Comparison of ENCODE assay signal across 1 cellular context in the genomic region with DNA sequence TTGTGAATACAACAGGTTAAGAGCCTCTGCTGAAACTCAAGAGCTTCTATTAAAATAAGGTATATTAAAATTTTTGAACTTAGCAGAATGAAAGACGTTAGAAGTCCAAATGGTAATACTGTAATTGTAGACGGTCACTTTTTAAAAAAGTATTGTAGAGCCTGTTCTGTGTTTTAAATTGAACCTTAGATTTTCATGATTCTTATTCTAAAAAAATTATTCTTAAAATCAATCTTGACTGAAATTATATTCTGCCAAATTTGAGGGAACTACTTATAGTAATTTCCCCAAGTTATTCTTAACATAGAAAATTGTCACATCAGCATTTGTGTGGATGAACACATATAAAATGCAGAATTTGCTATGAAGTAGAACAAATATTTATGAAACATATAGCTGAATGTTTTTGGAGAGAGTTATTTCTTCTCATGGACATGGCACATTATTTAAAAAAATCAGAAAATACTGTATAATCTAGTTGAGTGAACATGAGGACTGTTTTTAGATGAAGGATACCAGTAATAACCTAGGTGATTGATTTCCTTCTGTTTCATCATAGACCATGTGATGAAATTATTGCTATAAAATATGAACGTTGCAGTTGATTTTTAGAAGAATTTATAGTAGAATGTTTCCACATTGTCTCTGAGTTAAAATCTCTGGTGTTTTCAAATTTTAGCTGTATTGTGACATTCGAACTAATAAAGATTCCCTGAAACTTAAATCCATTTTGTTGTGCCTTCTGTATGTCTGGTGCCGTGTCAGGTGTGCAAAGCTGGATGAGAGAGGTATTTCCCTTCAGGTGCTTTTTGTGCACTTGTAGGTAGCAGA.
TF ChIP-seq lines count a peak whose summit lies in the region.

No MANE protein-coding gene starts in this region.

TF ChIP-seq in HepG2, 621 proteins besides CTCF, POLR2A, EP300 and RAD21:
- no peak for TF ChIP-seq ZNF343 (CRISPR knock-in tag; IDR thresholded peaks at IDR 0.05)
- TF ChIP-seq, protein P1, sequence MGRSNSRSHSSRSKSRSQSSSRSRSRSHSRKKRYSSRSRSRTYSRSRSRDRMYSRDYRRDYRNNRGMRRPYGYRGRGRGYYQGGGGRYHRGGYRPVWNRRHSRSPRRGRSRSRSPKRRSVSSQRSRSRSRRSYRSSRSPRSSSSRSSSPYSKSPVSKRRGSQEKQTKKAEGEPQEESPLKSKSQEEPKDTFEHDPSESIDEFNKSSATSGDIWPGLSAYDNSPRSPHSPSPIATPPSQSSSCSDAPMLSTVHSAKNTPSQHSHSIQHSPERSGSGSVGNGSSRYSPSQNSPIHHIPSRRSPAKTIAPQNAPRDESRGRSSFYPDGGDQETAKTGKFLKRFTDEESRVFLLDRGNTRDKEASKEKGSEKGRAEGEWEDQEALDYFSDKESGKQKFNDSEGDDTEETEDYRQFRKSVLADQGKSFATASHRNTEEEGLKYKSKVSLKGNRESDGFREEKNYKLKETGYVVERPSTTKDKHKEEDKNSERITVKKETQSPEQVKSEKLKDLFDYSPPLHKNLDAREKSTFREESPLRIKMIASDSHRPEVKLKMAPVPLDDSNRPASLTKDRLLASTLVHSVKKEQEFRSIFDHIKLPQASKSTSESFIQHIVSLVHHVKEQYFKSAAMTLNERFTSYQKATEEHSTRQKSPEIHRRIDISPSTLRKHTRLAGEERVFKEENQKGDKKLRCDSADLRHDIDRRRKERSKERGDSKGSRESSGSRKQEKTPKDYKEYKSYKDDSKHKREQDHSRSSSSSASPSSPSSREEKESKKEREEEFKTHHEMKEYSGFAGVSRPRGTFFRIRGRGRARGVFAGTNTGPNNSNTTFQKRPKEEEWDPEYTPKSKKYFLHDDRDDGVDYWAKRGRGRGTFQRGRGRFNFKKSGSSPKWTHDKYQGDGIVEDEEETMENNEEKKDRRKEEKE (IDR thresholded peaks at IDR 0.05), result no peak
- TF ChIP-seq ZNF235 (CRISPR knock-in tag; IDR thresholded peaks at IDR 0.05; ENCODE audit: borderline replicate concordance), result no peak
- no peak for TF ChIP-seq NPAS2 (CRISPR knock-in tag; IDR thresholded peaks at IDR 0.05; ENCODE audit: borderline replicate concordance)
- TF ChIP-seq BRF2 (CRISPR knock-in tag; IDR thresholded peaks at IDR 0.05), result no peak
- TF ChIP-seq RFX1 (IDR thresholded peaks at IDR 0.05), result no peak
- TF ChIP-seq MAFK (conservative IDR thresholded peaks at IDR 0.05 in 1 of 2, IDR thresholded peaks at IDR 0.05 in 1 of 2; ENCODE audit: low read length in 2 of 2), result peak; percentile 97 to 99
- peak; percentile 98 for TF ChIP-seq MAFF (IDR thresholded peaks at IDR 0.05; ENCODE audit: low read depth, low read length)
- TF ChIP-seq, protein P2, sequence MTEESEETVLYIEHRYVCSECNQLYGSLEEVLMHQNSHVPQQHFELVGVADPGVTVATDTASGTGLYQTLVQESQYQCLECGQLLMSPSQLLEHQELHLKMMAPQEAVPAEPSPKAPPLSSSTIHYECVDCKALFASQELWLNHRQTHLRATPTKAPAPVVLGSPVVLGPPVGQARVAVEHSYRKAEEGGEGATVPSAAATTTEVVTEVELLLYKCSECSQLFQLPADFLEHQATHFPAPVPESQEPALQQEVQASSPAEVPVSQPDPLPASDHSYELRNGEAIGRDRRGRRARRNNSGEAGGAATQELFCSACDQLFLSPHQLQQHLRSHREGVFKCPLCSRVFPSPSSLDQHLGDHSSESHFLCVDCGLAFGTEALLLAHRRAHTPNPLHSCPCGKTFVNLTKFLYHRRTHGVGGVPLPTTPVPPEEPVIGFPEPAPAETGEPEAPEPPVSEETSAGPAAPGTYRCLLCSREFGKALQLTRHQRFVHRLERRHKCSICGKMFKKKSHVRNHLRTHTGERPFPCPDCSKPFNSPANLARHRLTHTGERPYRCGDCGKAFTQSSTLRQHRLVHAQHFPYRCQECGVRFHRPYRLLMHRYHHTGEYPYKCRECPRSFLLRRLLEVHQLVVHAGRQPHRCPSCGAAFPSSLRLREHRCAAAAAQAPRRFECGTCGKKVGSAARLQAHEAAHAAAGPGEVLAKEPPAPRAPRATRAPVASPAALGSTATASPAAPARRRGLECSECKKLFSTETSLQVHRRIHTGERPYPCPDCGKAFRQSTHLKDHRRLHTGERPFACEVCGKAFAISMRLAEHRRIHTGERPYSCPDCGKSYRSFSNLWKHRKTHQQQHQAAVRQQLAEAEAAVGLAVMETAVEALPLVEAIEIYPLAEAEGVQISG (CRISPR knock-in tag; IDR thresholded peaks at IDR 0.05), result no peak
